Comparison of ENCODE assay signal across 23 cellular contexts in genomic region chr1:219478811-219479210, GRCh38.
"Had no signal": no experiment of that assay in that cellular context is flagged by ENCODE, and none has a peak within 500 bp of the region (broad histone marks: within the 10 kb centered on the region; RNA-seq: fewer than 3 reads in every experiment).

No MANE protein-coding gene starts in this region.

- DNase-seq: colonic mucosa; effector CD8-positive, alpha-beta T cell; foreskin keratinocyte; glutamatergic neuron; heart right ventricle; hippocampal formation; kidney glomerular epithelial cell; left colon; left ventricle myocardium inferior; lower lobe of right lung; naive thymus-derived CD8-positive, alpha-beta T cell; nephron progenitor cell; right lobe of liver; small intestine; stimulated activated CD4-positive, alpha-beta T cell treated with anti-CD3 and anti-CD28 coated beads, Interleukin-15, amount 100 ng/mL, for 24 hours; stimulated activated CD4-positive, alpha-beta T cell treated with anti-CD3 and anti-CD28 coated beads, Interleukin-2, amount 100 ng/mL, for 48 hours; stimulated activated naive CD4-positive, alpha-beta T cell treated with Interleukin-2 at 50 U/mL for 16 hours; stomach; tibial artery had no signal

- H3K27me3 ChIP-seq: colonic mucosa, esophagus muscularis mucosa, foreskin keratinocyte, neutrophil, right lobe of liver, stomach, tibial artery had no signal

- H2AFZ ChIP-seq: parathyroid adenoma had no signal

- ATAC-seq: foreskin keratinocyte; heart right ventricle; left colon; lower lobe of right lung; naive thymus-derived CD8-positive, alpha-beta T cell; right lobe of liver; stimulated activated effector memory CD8-positive, alpha-beta T cell treated with anti-CD3 and anti-CD28 coated beads, Interleukin-12 subunit alpha, Interleukin-12 subunit beta, amount 100 ng/mL, for 72 hours had no signal

- H3K27ac ChIP-seq: colonic mucosa, esophagus muscularis mucosa, foreskin keratinocyte, heart right ventricle, left ventricle myocardium inferior, lower lobe of right lung, neutrophil, parathyroid adenoma, right lobe of liver, stomach, tibial artery had no signal

- H3K4me3 ChIP-seq: colonic mucosa, esophagus muscularis mucosa, heart right ventricle, left ventricle myocardium inferior, lower lobe of right lung, right lobe of liver, stomach, tibial artery had no signal

- H3K9me3 ChIP-seq: colonic mucosa, esophagus muscularis mucosa, heart right ventricle, left ventricle myocardium inferior, lower lobe of right lung, neutrophil, right lobe of liver, stomach, tibial artery had no signal

- H3K4me1 ChIP-seq: colonic mucosa, esophagus muscularis mucosa, foreskin keratinocyte, heart right ventricle, left ventricle myocardium inferior, lower lobe of right lung, parathyroid adenoma, right lobe of liver, stomach, tibial artery had no signal

- H3K36me3 ChIP-seq: colonic mucosa, esophagus muscularis mucosa, heart right ventricle, left ventricle myocardium inferior, lower lobe of right lung, neutrophil, right lobe of liver, stomach, tibial artery had no signal

- H3K79me2 ChIP-seq: parathyroid adenoma had no signal
